9 cellular contexts compared by ENCODE assay signal in the genomic region with DNA sequence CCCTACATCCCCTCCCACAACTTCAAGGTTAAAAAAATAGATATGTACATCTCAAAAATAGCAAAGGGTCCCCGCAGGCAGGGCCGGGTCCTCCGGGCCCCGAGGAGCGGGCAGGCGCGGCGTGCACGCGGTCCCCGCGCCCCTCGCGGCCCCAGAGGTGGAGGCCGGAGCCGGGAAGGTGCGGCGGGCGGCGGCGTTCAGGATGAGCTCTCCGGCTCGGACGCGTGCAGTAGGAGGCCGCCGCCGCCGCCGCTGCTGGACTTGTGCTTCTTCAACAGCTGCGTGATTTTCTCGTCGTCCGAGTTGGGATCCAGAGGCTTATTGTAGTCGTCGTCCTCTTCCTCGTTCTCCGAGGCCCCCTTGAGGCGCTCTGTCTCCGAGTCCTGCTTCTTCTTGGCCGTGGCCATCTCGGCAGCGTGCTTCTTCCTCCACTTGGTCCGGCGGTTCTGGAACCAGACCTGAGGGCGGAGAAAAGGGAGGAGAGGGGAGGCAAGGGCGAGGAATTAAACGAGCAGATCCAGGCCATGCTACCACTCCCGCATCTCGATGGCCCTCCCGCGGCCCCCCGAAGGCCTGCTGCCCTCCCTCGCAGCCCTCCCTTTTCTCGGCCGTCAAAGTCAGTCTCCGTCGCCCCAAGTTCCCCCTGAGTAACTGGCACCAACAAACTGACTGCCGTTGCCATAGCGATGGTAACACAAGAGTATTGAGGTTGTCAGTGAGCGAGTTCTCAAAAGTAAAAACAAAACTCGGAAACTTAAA. TPM values are rescaled to one million over a fixed set of nuclear protein-coding genes. Genes with fewer than 3 reads are reported as not detected.
A peak's percentile ranks its signal among the peaks of the same experiment; 100 is the strongest.
DNase-seq lines count a peak whose midpoint lies in the region; ATAC-seq, FAIRE-seq and TF ChIP-seq lines count a peak whose summit lies in the region.
"Had no signal": no experiment of that assay in that cellular context is flagged by ENCODE, and none has a peak within 500 bp of the region (broad histone marks: within the 10 kb centered on the region; RNA-seq: fewer than 3 reads in every experiment).

No MANE protein-coding gene starts in this region.

- H3K4me2 ChIP-seq in fibroblast of lung (ENCODE audit: extremely low read depth, insufficient read depth, low read length): peak overlapping the region; percentile 23

- H2AFZ ChIP-seq in fibroblast of lung (ENCODE audit: low read length): no peak overlapping the region

- H4K20me1 ChIP-seq in fibroblast of lung (ENCODE audit: control insufficient read depth, extremely low read depth, insufficient read depth, low read length): no peaks in the 10 kb centered on the region

- peaks cover 42% of the 10 kb centered on the region for H3K27me3 ChIP-seq in fibroblast of lung (ENCODE audit: control insufficient read depth, insufficient read depth, low read length)
- H3K27me3 ChIP-seq in pancreas: peaks cover 0 to 8% (median 2%) of the 10 kb centered on the region in 4 donors

- intact Hi-C loops in pancreas (cut with DNase I): no loop called here

- WGBS in pancreas, 2 donors: 8 to 9% methylated on average over 61 to 62 of the region's 62 CpGs

- 0 out of 2 replicates have a peak overlapping the region, but pooled peaks have one; percentile 15 for H3K4me3 ChIP-seq in GM12865 (ENCODE audit: low read depth, low read length)
- H3K4me3 ChIP-seq in fibroblast of lung (replicated peaks in 1 of 4; ENCODE audit: control extremely low read depth in 1 of 4, insufficient read depth in 1 of 4, low read depth in 3 of 4, low read length in 4 of 4): peak overlapping the region in 1 of 4 experiments; percentile 10
- peak overlapping the region in 2 of 4 donors; percentile 23 to 33 for H3K4me3 ChIP-seq in pancreas

- H3K27ac ChIP-seq in fibroblast of lung (ENCODE audit: insufficient read depth, low read length): no peak overlapping the region
- peak overlapping the region; percentile 33 to 67 (median 62) for H3K27ac ChIP-seq in pancreas
- H3K27ac ChIP-seq: spleen had no signal

- no peaks in the 10 kb centered on the region for H3K4me1 ChIP-seq in fibroblast of lung (ENCODE audit: control insufficient read depth, extremely low read depth, insufficient read depth, low read length)
- peaks cover 0 to 3% (median 0%) of the 10 kb centered on the region in 3 donors for H3K4me1 ChIP-seq in pancreas

- H3K36me3 ChIP-seq in fibroblast of lung (ENCODE audit: control insufficient read depth, insufficient read depth, low read length): no peaks in the 10 kb centered on the region
- H3K36me3 ChIP-seq in pancreas: no peaks in the 10 kb centered on the region
- H3K36me3 ChIP-seq: spleen had no signal

- ATAC-seq in pancreas: peak in 3 of 4 donors; percentile 1 to 32 (median 6)
- ATAC-seq in GM18870 (IDR thresholded peaks at IDR 0.05; ENCODE audit: unreplicated experiment): no peak
- no peak for ATAC-seq in GM19397 (IDR thresholded peaks at IDR 0.05; ENCODE audit: unreplicated experiment)
- ATAC-seq in HG03135 (IDR thresholded peaks at IDR 0.05; ENCODE audit: unreplicated experiment): no peak

- no peak overlapping the region for H3K9ac ChIP-seq in fibroblast of lung (ENCODE audit: insufficient read depth, low read length)

- no peak for FAIRE-seq in pancreas (lab: Jason Lieb, UNC)

- no peaks in the 10 kb centered on the region for H3K79me2 ChIP-seq in fibroblast of lung (ENCODE audit: control insufficient read depth, insufficient read depth, low read length)

- TF ChIP-seq CTCF in GM12865 (IDR thresholded peaks at IDR 0.05; ENCODE audit: insufficient read depth, low read depth, low read length, missing control alignments) (no peak), fibroblast of lung (conservative IDR thresholded peaks at IDR 0.05 in 1 of 2, IDR thresholded peaks at IDR 0.05 in 1 of 2; ENCODE audit: low read depth in 1 of 2, low read length in 2 of 2) (peak in 1 of 2 donors; percentile 22), pancreas (IDR thresholded peaks at IDR 0.05) (no peak)

- H3K9me3 ChIP-seq in fibroblast of lung (ENCODE audit: control insufficient read depth, insufficient read depth, low read depth, low read length) (no peaks in the 10 kb centered on the region), pancreas (no peaks in the 10 kb centered on the region)

- DNase-seq in GM12865 (ENCODE audit: low read depth) (peak; percentile 43), RPMI8226 (peak; percentile 15), fibroblast of lung (ENCODE audit: low read depth in 2 of 2) (peak; percentile 34 to 42), pancreas (peak in 3 of 6 donors; percentile 31 to 70 (median 66)), GDM1 (lab: John Stamatoyannopoulos, UW) (no peak)
- DNase-seq: spleen had no signal

RNA-seq across cellular contexts. Expression of a gene that starts 5.8 kb away (rescaled TPM):
- total RNA-seq in fibroblast of lung (0.17 and 0.26 TPM in 2 replicates), pancreas (1 to 10 TPM; 3.1 to 8.1 (median 6.0) TPM)
- polyA plus RNA-seq in fibroblast of lung (0.47 and 0.75 TPM in 2 replicates), pancreas (10 to 100 TPM in 1 of 2 donors, 1 to 10 TPM in 1; 7.4 to 19.2 TPM)
- polyA plus RNA-seq in fibroblast of lung (2012): 0.56 and 0.91 TPM in 2 replicates
- polyA minus RNA-seq in fibroblast of lung (ENCODE audit: low replicate concordance): 0.52 TPM in 1 of 2 replicates, not detected in the other
- total RNA-seq: spleen had no signal
- polyA plus RNA-seq: spleen had no signal

Comparison
In these comparisons a context has a peak if more than half of its experiments do, and no peak if none do; other contexts are left out.
1. ATAC-seq: peak in pancreas (3 of 4); none in GM18870 (single experiment), GM19397 (single experiment) and HG03135 (single experiment).